19 cellular contexts compared by ENCODE assay signal in the genomic region with DNA sequence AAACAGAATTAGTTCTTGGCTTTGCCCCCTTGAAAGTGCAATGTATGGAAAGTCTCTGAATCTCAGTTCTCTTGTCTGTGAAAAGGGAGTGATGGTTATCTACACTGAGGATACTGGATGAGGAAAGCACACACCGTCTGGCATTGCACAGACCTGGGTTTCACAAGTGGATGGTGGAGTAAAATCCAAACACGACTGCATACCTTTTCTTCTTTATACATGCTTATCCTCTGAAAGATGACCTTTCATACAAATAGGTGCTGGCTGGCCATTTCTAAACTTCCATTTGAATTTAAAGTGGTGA. TPM values are rescaled to one million over a fixed set of nuclear protein-coding genes. Genes with fewer than 3 reads are reported as not detected.
A peak's percentile ranks its signal among the peaks of the same experiment; 100 is the strongest.
DNase-seq lines count a peak whose midpoint lies in the region; ATAC-seq, FAIRE-seq and TF ChIP-seq lines count a peak whose summit lies in the region.
"Had no signal": no experiment of that assay in that cellular context is flagged by ENCODE, and none has a peak within 500 bp of the region (broad histone marks: within the 10 kb centered on the region; RNA-seq: fewer than 3 reads in every experiment).

No MANE protein-coding gene starts in this region.

- no peak overlapping the region for H3K27ac Mint-ChIP-seq in activated T-helper 2 cell treated with anti-CD3 and anti-CD28 coated beads, Interferon-gamma antibody, Interleukin-2, Interleukin-4, amounts not matched to agents 10 μg/mL and 5 μg/mL and 100 μg/mL, durations not matched to agents 14 hours and 24 hours and 36 hours
- no peak overlapping the region for H3K27ac Mint-ChIP-seq in nephron
- H3K27ac Mint-ChIP-seq: mesothelial cell of epicardium had no signal

- CTCF ChIA-PET in SK-N-SH (lab: Yijun Ruan, JAX), result interaction anchor here (0.9 to 1.5 kb wide), 3 partner anchors 15 to 200 kb away, joined by 3 to 5 read pairs (median 3); no protein-coding TSS in a partner anchor

- TF ChIP-seq RAD21 in SK-N-SH (IDR thresholded peaks at IDR 0.05; ENCODE audit: low read length), result no peak

- no peaks in the 10 kb centered on the region for H3K36me3 ChIP-seq in SK-N-SH (replicated peaks in 1 of 2; ENCODE audit: control insufficient read depth in 1 of 2, insufficient read depth in 2 of 2, low read length in 1 of 2)
- H3K36me3 ChIP-seq: cardiac muscle cell had no signal

- WGBS in SK-N-SH (ENCODE audit: low lambda C conversion rate), result 27% methylated on average over 2 of the region's 2 CpGs

- TF ChIP-seq POLR2A in GM12891 (IDR thresholded peaks at IDR 0.05; ENCODE audit: low read depth, low read length), result no peak; the same call in 1 of the 2 replicates

- no peaks in the 10 kb centered on the region for H3F3A ChIP-seq in SK-N-SH (replicated peaks; ENCODE audit: insufficient read depth)

- peaks cover 0 to 28% of the 10 kb centered on the region in 2 experiments; a peak in 2 of 4 replicates for H3K4me1 ChIP-seq in SK-N-SH (ENCODE audit: control insufficient read depth in 1 of 2, insufficient read depth in 2 of 2, low read depth in 1 of 2, low read length in 1 of 2)

- POLR2A ChIA-PET in SK-N-SH (lab: Yijun Ruan, JAX), result no interaction called here

- no peak for FAIRE-seq in GM12891 (lab: Jason Lieb, UNC)

- no peak overlapping the region for H3K9ac ChIP-seq in SK-N-SH

- H3K9me3 ChIP-seq in SK-N-SH, result no peaks in the 10 kb centered on the region
- H3K9me3 ChIP-seq: upper lobe of left lung had no signal

- no peak for TF ChIP-seq EP300 in SK-N-SH (IDR thresholded peaks at IDR 0.05; ENCODE audit: borderline replicate concordance in 1 of 2, low read depth in 1 of 2, low read length in 1 of 2)

- DNase-seq in SK-N-SH, result peak; percentile 28
- no peak for DNase-seq in GM12891 (ENCODE audit: insufficient read length, low spot score)
- no peak for DNase-seq in activated T-helper 2 cell treated with anti-CD3 and anti-CD28 coated beads, Interferon-gamma antibody, Interleukin-2, Interleukin-4, amounts not matched to agents 10 μg/mL and 5 μg/mL and 100 μg/mL, durations not matched to agents 14 hours and 24 hours and 36 hours (ENCODE audit: low spot score)
- no peak for DNase-seq in NCI-H510A (lab: John Stamatoyannopoulos, UW)
- no peak for DNase-seq in activated CD4-positive, alpha-beta T cell treated with anti-CD3 and anti-CD28 coated beads for 48 hours
- no peak for DNase-seq in cortex of kidney (lab: John Stamatoyannopoulos, UW)
- DNase-seq: 8988T; DMS79 treated with DMSO at 0.1 percent for 48 hours; effector CD8-positive, alpha-beta T cell; NCI-H1694 had no signal

- no peaks in the 10 kb centered on the region for H4K20me1 ChIP-seq in SK-N-SH (ENCODE audit: insufficient read depth)

- no peaks in the 10 kb centered on the region for H3K79me2 ChIP-seq in SK-N-SH (ENCODE audit: insufficient read depth)

- intact Hi-C loops in activated T-helper 2 cell treated with anti-CD3 and anti-CD28 coated beads, Interferon-gamma antibody, Interleukin-2, Interleukin-4, amounts not matched to agents 10 μg/mL and 5 μg/mL and 100 μg/mL, durations not matched to agents 14 hours and 24 hours and 36 hours (cut with micrococcal nuclease), result loop anchor here (10.0 kb wide), 1 partner anchor 1059 kb away; the partner anchor contains the start of gene RAB3GAP1

- H2AFZ ChIP-seq in SK-N-SH (ENCODE audit: low read depth), result no peak overlapping the region

- H3K4me3 Mint-ChIP-seq in activated T-helper 2 cell treated with anti-CD3 and anti-CD28 coated beads, Interferon-gamma antibody, Interleukin-2, Interleukin-4, amounts not matched to agents 10 μg/mL and 5 μg/mL and 100 μg/mL, durations not matched to agents 14 hours and 24 hours and 36 hours (ENCODE audit: low read depth), result peak overlapping the region; percentile 28
- peak overlapping the region in 2 of 3 experiments; percentile 26 to 62 for H3K4me3 Mint-ChIP-seq in nephron
- H3K4me3 Mint-ChIP-seq: mesothelial cell of epicardium had no signal

- peaks cover 50% of the 10 kb centered on the region for H3K36me3 Mint-ChIP-seq in activated T-helper 2 cell treated with anti-CD3 and anti-CD28 coated beads, Interferon-gamma antibody, Interleukin-2, Interleukin-4, amounts not matched to agents 10 μg/mL and 5 μg/mL and 100 μg/mL, durations not matched to agents 14 hours and 24 hours and 36 hours (ENCODE audit: low read depth)
- H3K36me3 Mint-ChIP-seq in nephron (ENCODE audit: low read depth), result peaks cover 22% of the 10 kb centered on the region
- H3K36me3 Mint-ChIP-seq: mesothelial cell of epicardium had no signal

- no peaks in the 10 kb centered on the region for H3K27me3 Mint-ChIP-seq in activated T-helper 2 cell treated with anti-CD3 and anti-CD28 coated beads, Interferon-gamma antibody, Interleukin-2, Interleukin-4, amounts not matched to agents 10 μg/mL and 5 μg/mL and 100 μg/mL, durations not matched to agents 14 hours and 24 hours and 36 hours (ENCODE audit: low read depth)
- H3K27me3 Mint-ChIP-seq in nephron (ENCODE audit: low read depth), result peaks cover 48% of the 10 kb centered on the region

- no peak overlapping the region for H3K4me2 ChIP-seq in SK-N-SH

- no peak for ATAC-seq in SK-N-SH treated with all-trans-retinoic acid at 6 μM for 48 hours

- H3K27me3 ChIP-seq in SK-N-SH (ENCODE audit: insufficient read depth), result peaks cover 34% of the 10 kb centered on the region
- H3K27me3 ChIP-seq: upper lobe of left lung had no signal

- peak overlapping the region in 1 of 2 experiments; percentile 51; a peak in 1 of 4 replicates for H3K27ac ChIP-seq in SK-N-SH (ENCODE audit: low read depth in 2 of 2, low read length in 1 of 2)
- H3K27ac ChIP-seq: C4-2B, cardiac muscle cell, SK-N-MC, VCaP had no signal

- H3K4me1 Mint-ChIP-seq in activated T-helper 2 cell treated with anti-CD3 and anti-CD28 coated beads, Interferon-gamma antibody, Interleukin-2, Interleukin-4, amounts not matched to agents 10 μg/mL and 5 μg/mL and 100 μg/mL, durations not matched to agents 14 hours and 24 hours and 36 hours (ENCODE audit: low read depth), result peaks cover 38% of the 10 kb centered on the region
- H3K4me1 Mint-ChIP-seq in nephron, result peaks cover 42% of the 10 kb centered on the region

- TF ChIP-seq CTCF in SK-N-SH (IDR thresholded peaks at IDR 0.05) (no peak), nephron (IDR thresholded peaks at IDR 0.05; ENCODE audit: unreplicated experiment in 3 of 3) (no peak)

- H3K9me2 ChIP-seq in SK-N-SH, result no peaks in the 10 kb centered on the region

- H3K4me3 ChIP-seq in SK-N-SH (ENCODE audit: low read depth in 2 of 2, low read length in 1 of 2), result no peak overlapping the region
- H3K4me3 ChIP-seq: cardiac muscle cell, SK-N-MC had no signal

- H3K9me3 Mint-ChIP-seq in activated T-helper 2 cell treated with anti-CD3 and anti-CD28 coated beads, Interferon-gamma antibody, Interleukin-2, Interleukin-4, amounts not matched to agents 10 μg/mL and 5 μg/mL and 100 μg/mL, durations not matched to agents 14 hours and 24 hours and 36 hours, result no peaks in the 10 kb centered on the region
- peaks cover 2% of the 10 kb centered on the region for H3K9me3 Mint-ChIP-seq in nephron
- H3K9me3 Mint-ChIP-seq: mesothelial cell of epicardium had no signal

TF ChIP-seq in SK-N-SH, 30 proteins besides CTCF, POLR2A, EP300 and RAD21:
- no peak for TF ChIP-seq FOSL2 (IDR thresholded peaks at IDR 0.05; ENCODE audit: borderline replicate concordance, low read depth)
- TF ChIP-seq GATA2 (CRISPR knock-in tag; IDR thresholded peaks at IDR 0.05), result peak; percentile 45
- TF ChIP-seq TAF1 (IDR thresholded peaks at IDR 0.05; ENCODE audit: borderline replicate concordance, low read depth, low read length), result no peak
- no peak for TF ChIP-seq FOXM1 (IDR thresholded peaks at IDR 0.05; ENCODE audit: low read depth)

TF ChIP-seq in SK-N-SH treated with all-trans-retinoic acid at 6 μM for 48 hours, 23 proteins besides CTCF, POLR2A, EP300 and RAD21 (continues in another document):
- no peak for TF ChIP-seq ZNF70 (CRISPR knock-in tag; IDR thresholded peaks at IDR 0.05)
- no peak for TF ChIP-seq TCF4 (CRISPR knock-in tag; IDR thresholded peaks at IDR 0.05; ENCODE audit: borderline replicate concordance)
- TF ChIP-seq ARNTL (CRISPR knock-in tag; IDR thresholded peaks at IDR 0.05; ENCODE audit: borderline replicate concordance, low read depth), result no peak
- no peak for TF ChIP-seq RARB (CRISPR knock-in tag; IDR thresholded peaks at IDR 0.05)
- no peak for TF ChIP-seq ZC3H10 (CRISPR knock-in tag; IDR thresholded peaks at IDR 0.05)
- no peak for TF ChIP-seq ZFP30 (CRISPR knock-in tag; IDR thresholded peaks at IDR 0.05)
- TF ChIP-seq ZNF8 (CRISPR knock-in tag; IDR thresholded peaks at IDR 0.05), result no peak
- no peak for TF ChIP-seq SNAI2 (CRISPR knock-in tag; IDR thresholded peaks at IDR 0.05)

TF ChIP-seq in GM12891, 5 proteins besides CTCF, POLR2A, EP300 and RAD21:
- TF ChIP-seq SPI1 (IDR thresholded peaks at IDR 0.05; ENCODE audit: low read depth, low read length) (no peak), POLR2AphosphoS5 (IDR thresholded peaks at IDR 0.05; ENCODE audit: low read depth, low read length) (peak; percentile 70; the same call in 1 of the 2 replicates)

RNA-seq across cellular contexts. Expression of gene CXCR4, which starts 4.2 kb away (rescaled TPM):
- polyA plus RNA-seq in SK-N-SH (2012; rRNA removed), result 0.48 and 1.3 TPM in 2 replicates
- polyA plus RNA-seq in SK-N-SH (2012; cell fraction: cytosol; rRNA removed), result 0.90 and 1.8 TPM in 2 replicates
- polyA plus RNA-seq in SK-N-SH (2012; cell fraction: nucleus; rRNA removed), result 0.31 and 0.35 TPM in 2 replicates
- 20.2 TPM for polyA plus RNA-seq in GM12891 (2012; ENCODE audit: low read depth, missing spikeins)
- total RNA-seq in activated T-helper 2 cell treated with anti-CD3 and anti-CD28 coated beads, Interferon-gamma antibody, Interleukin-2, Interleukin-4, amounts not matched to agents 10 μg/mL and 5 μg/mL and 100 μg/mL, durations not matched to agents 14 hours and 24 hours and 36 hours, result 140 and 144 TPM in 2 replicates
- total RNA-seq: LHCN-M2 had no signal
